ENCODE assay signal across 19 cellular contexts in genomic region chr2:203003716-203004115, GRCh38.
"Had no signal": no experiment of that assay in that cellular context is flagged by ENCODE, and none has a peak within 500 bp of the region (broad histone marks: within the 10 kb centered on the region; RNA-seq: fewer than 3 reads in every experiment).

No MANE protein-coding gene starts in this region.

- H3K36me3 ChIP-seq: esophagus squamous epithelium, gastroesophageal sphincter, left ventricle myocardium inferior, lower lobe of right lung, neutrophil, sigmoid colon, upper lobe of left lung, vagina had no signal

- ATAC-seq: effector memory CD8-positive, alpha-beta T cell; gastroesophageal sphincter; lower lobe of right lung had no signal

- H3K36me3 Mint-ChIP-seq: immature natural killer cell, memory B cell, naive B cell had no signal

- H3K27me3 Mint-ChIP-seq: dendritic cell treated with granulocyte-macrophage colony-stimulating factor and Interleukin-4, amounts not matched to agents 40 ng/mL and 50 ng/mL, for 4 days had no signal

- H3K4me3 ChIP-seq: esophagus squamous epithelium, gastroesophageal sphincter, left ventricle myocardium inferior, lower lobe of right lung, sigmoid colon, skin epidermis, upper lobe of left lung, vagina had no signal

- H3K27ac ChIP-seq: esophagus squamous epithelium, gastroesophageal sphincter, left ventricle myocardium inferior, lower lobe of right lung, neutrophil, sigmoid colon, skin epidermis, upper lobe of left lung, vagina had no signal

- H3K9me3 ChIP-seq: esophagus squamous epithelium, gastroesophageal sphincter, left ventricle myocardium inferior, lower lobe of right lung, neutrophil, sigmoid colon, upper lobe of left lung, vagina had no signal

- DNase-seq: effector memory CD8-positive, alpha-beta T cell; esophagus squamous epithelium; foreskin fibroblast; immature natural killer cell; left ventricle myocardium inferior; lower lobe of right lung; midbrain; naive B cell; sigmoid colon; stimulated activated CD4-positive, alpha-beta T cell treated with anti-CD3 and anti-CD28 coated beads, Interleukin-12 subunit alpha, Interleukin-12 subunit beta, amount 100 ng/mL, for 4 hours; stimulated activated CD4-positive, alpha-beta T cell treated with anti-CD3 and anti-CD28 coated beads, Interleukin-2, amount 100 ng/mL, for 48 hours; stimulated activated naive CD4-positive, alpha-beta T cell treated with Interleukin-2 at 50 U/mL for 16 hours; upper lobe of left lung had no signal

- H3K27ac Mint-ChIP-seq: dendritic cell treated with granulocyte-macrophage colony-stimulating factor and Interleukin-4, amounts not matched to agents 40 ng/mL and 50 ng/mL, for 4 days; effector memory CD8-positive, alpha-beta T cell; immature natural killer cell; memory B cell had no signal

- H3K4me3 Mint-ChIP-seq: dendritic cell treated with granulocyte-macrophage colony-stimulating factor and Interleukin-4, amounts not matched to agents 40 ng/mL and 50 ng/mL, for 4 days; effector memory CD8-positive, alpha-beta T cell; immature natural killer cell; memory B cell; naive B cell had no signal

- H3K4me1 Mint-ChIP-seq: immature natural killer cell, memory B cell, naive B cell had no signal

- H3K9me3 Mint-ChIP-seq: dendritic cell treated with granulocyte-macrophage colony-stimulating factor and Interleukin-4, amounts not matched to agents 40 ng/mL and 50 ng/mL, for 4 days; effector memory CD8-positive, alpha-beta T cell; immature natural killer cell had no signal

- H3K27me3 ChIP-seq: esophagus squamous epithelium, gastroesophageal sphincter, neutrophil, sigmoid colon, upper lobe of left lung, vagina had no signal

- H3K4me1 ChIP-seq: gastroesophageal sphincter, left ventricle myocardium inferior, lower lobe of right lung, sigmoid colon, upper lobe of left lung, vagina had no signal
